ENCODE assay signal across 11 cellular contexts in genomic region chr10:88194041-88194887, GRCh38.
A peak's percentile ranks its signal among the peaks of the same experiment; 100 is the strongest.
DNase-seq lines count a peak whose midpoint lies in the region; ATAC-seq and TF ChIP-seq lines count a peak whose summit lies in the region.
"Had no signal": no experiment of that assay in that cellular context is flagged by ENCODE, and none has a peak within 500 bp of the region (broad histone marks: within the 10 kb centered on the region; RNA-seq: fewer than 3 reads in every experiment).

No MANE protein-coding gene starts in this region.

- H3K56ac ChIP-seq in mesendoderm (ENCODE audit: low read length) = no peak overlapping the region

- no peak for TF ChIP-seq POLR2A in Peyer's patch (IDR thresholded peaks at IDR 0.05)

- H3K27me3 Mint-ChIP-seq in CD8-positive, alpha-beta memory T cell = peaks cover 0 to 4% of the 10 kb centered on the region in 2 donors

- H2BK15ac ChIP-seq in mesendoderm (replicated peaks; ENCODE audit: low read depth) = no peak overlapping the region

- CTCF ChIA-PET in CD8-positive, alpha-beta memory T cell (lab: Charles Lee) = interaction anchor here (1.0 kb wide), 1 partner anchor 196 kb away, joined by 4 read pairs; no protein-coding TSS in a partner anchor

- H3K23ac ChIP-seq in mesendoderm (ENCODE audit: low read length) = no peak overlapping the region

- no peak overlapping the region for H2BK120ac ChIP-seq in mesendoderm (ENCODE audit: low read depth, low read length)

- peaks cover 35% of the 10 kb centered on the region for H3K4me1 ChIP-seq in CD8-positive, alpha-beta memory T cell (ENCODE audit: insufficient read depth, low read length)
- H3K4me1 ChIP-seq in Peyer's patch (no peaks in the 10 kb centered on the region), mesendoderm (ENCODE audit: control insufficient read depth, low read depth, low read length) (peaks cover 2% of the 10 kb centered on the region)

- H3K79me1 ChIP-seq in mesendoderm (ENCODE audit: low read length) = no peaks in the 10 kb centered on the region

- peaks cover 0 to 16% (median 3%) of the 10 kb centered on the region in 3 donors for H3K36me3 Mint-ChIP-seq in CD8-positive, alpha-beta memory T cell

- no peak for TF ChIP-seq CTCF in Peyer's patch (IDR thresholded peaks at IDR 0.05)

- no peak overlapping the region for H2BK5ac ChIP-seq in mesendoderm (ENCODE audit: low read length)

- H3K9me3 ChIP-seq in CD8-positive, alpha-beta memory T cell (ENCODE audit: low read length) = no peaks in the 10 kb centered on the region
- no peaks in the 10 kb centered on the region for H3K9me3 ChIP-seq in Peyer's patch
- H3K9me3 ChIP-seq: Caco-2, esophagus muscularis mucosa had no signal

- H3K4me1 Mint-ChIP-seq in CD8-positive, alpha-beta memory T cell = peaks cover 40 to 49% (median 41%) of the 10 kb centered on the region in 3 donors

- no peaks in the 10 kb centered on the region for H3K36me3 ChIP-seq in CD8-positive, alpha-beta memory T cell (ENCODE audit: insufficient read depth, low read length)
- H3K36me3 ChIP-seq in Peyer's patch = no peaks in the 10 kb centered on the region
- no peaks in the 10 kb centered on the region for H3K36me3 ChIP-seq in mesendoderm (ENCODE audit: control insufficient read depth, insufficient read depth, low read length)
- H3K36me3 ChIP-seq: esophagus muscularis mucosa had no signal

- no peak overlapping the region for H3K4ac ChIP-seq in mesendoderm (ENCODE audit: low read depth, low read length)

- peak overlapping the region; percentile 51 to 86 (median 78) for H3K27ac Mint-ChIP-seq in CD8-positive, alpha-beta memory T cell

- no peak overlapping the region for H3K27ac ChIP-seq in CD8-positive, alpha-beta memory T cell (ENCODE audit: low read depth, low read length)
- no peak overlapping the region for H3K27ac ChIP-seq in Peyer's patch
- no peak overlapping the region for H3K27ac ChIP-seq in mesendoderm (ENCODE audit: low read depth, low read length)
- H3K27ac ChIP-seq: esophagus muscularis mucosa had no signal

- peak; percentile 11 to 75 (median 69) for DNase-seq in CD8-positive, alpha-beta memory T cell
- peak in 2 of 3 donors; percentile 27 to 56 for DNase-seq in Peyer's patch
- peak; percentile 38 for DNase-seq in activated T-helper 1 cell treated with Interleukin-2 at 50 U/mL for 16 hours (ENCODE audit: low read depth)
- DNase-seq in mesendoderm = peak; percentile 40
- no peak for DNase-seq in AG20443 (ENCODE audit: low spot score)
- no peak for DNase-seq in HuH-7.5 (ENCODE audit: low spot score)
- DNase-seq: Caco-2, NCI-H2081 had no signal

- H3K4me3 ChIP-seq in CD8-positive, alpha-beta memory T cell (ENCODE audit: low read length) = peak overlapping the region; percentile 25
- H3K4me3 ChIP-seq in Peyer's patch (no peak overlapping the region), mesendoderm (ENCODE audit: low read length) (no peak overlapping the region)
- H3K4me3 ChIP-seq: esophagus muscularis mucosa had no signal

- H3K4me3 Mint-ChIP-seq in CD8-positive, alpha-beta memory T cell = peak overlapping the region; percentile 1 to 77 (median 66)

- H3K27me3 ChIP-seq in CD8-positive, alpha-beta memory T cell (ENCODE audit: insufficient read depth, low read length, poor library complexity, severe bottlenecking) = no peaks in the 10 kb centered on the region
- H3K27me3 ChIP-seq in Peyer's patch (no peaks in the 10 kb centered on the region), mesendoderm (ENCODE audit: insufficient read depth, low read length, poor library complexity) (no peaks in the 10 kb centered on the region)
- H3K27me3 ChIP-seq: esophagus muscularis mucosa had no signal

- ATAC-seq in HG02588 (IDR thresholded peaks at IDR 0.05; ENCODE audit: unreplicated experiment) = no peak
- ATAC-seq in GM18498 (IDR thresholded peaks at IDR 0.05; ENCODE audit: unreplicated experiment) = no peak

- POLR2A ChIA-PET in CD8-positive, alpha-beta memory T cell (lab: Charles Lee) = no interaction called here

- no peak overlapping the region for H3K4me2 ChIP-seq in mesendoderm (ENCODE audit: low read length)

- H4K8ac ChIP-seq in mesendoderm (ENCODE audit: low read depth, low read length) = no peak overlapping the region

- H3K9ac ChIP-seq in mesendoderm (ENCODE audit: low read length) = no peak overlapping the region

- no peaks in the 10 kb centered on the region for H3K79me2 ChIP-seq in mesendoderm (ENCODE audit: control insufficient read depth, insufficient read depth, low read length)

- no peak overlapping the region for H4K5ac ChIP-seq in mesendoderm (ENCODE audit: low read length)

- no peak overlapping the region for H3K18ac ChIP-seq in mesendoderm (ENCODE audit: low read length)

- no CpG with 5 or more reads among the region's 3 CpGs for WGBS in mesendoderm (ENCODE audit: extremely low coverage, insufficient coverage, low lambda C conversion rate)

- peaks cover 0 to 1% (median 0%) of the 10 kb centered on the region in 5 donors for H3K9me3 Mint-ChIP-seq in CD8-positive, alpha-beta memory T cell

- H2AK5ac ChIP-seq in mesendoderm (ENCODE audit: low read length) = no peak overlapping the region

Comparison
In these comparisons a context has a peak if more than half of its experiments do, and no peak if none do; other contexts are left out.
1. DNase-seq: peak in CD8-positive, alpha-beta memory T cell (5 of 5), Peyer's patch (2 of 3), activated T-helper 1 cell treated with Interleukin-2 at 50 U/mL for 16 hours (single experiment) and mesendoderm (single experiment); none in AG20443 (single experiment) and HuH-7.5 (single experiment).